In genomic region chr12:6825398-6826124, GRCh38 we compare ENCODE assay signal across 8 cellular contexts. TPM values are rescaled to one million over a fixed set of nuclear protein-coding genes. Genes with fewer than 3 reads are reported as not detected.
DNase-seq lines count a peak whose midpoint lies in the region; ATAC-seq, FAIRE-seq and TF ChIP-seq lines count a peak whose summit lies in the region.

No MANE protein-coding gene starts in this region.

- H3K4me1 Mint-ChIP-seq in MCF 10A (ENCODE audit: insufficient read depth, unreplicated experiment): peaks cover 29% of the 10 kb centered on the region

- CTCF ChIA-PET in MCF 10A (lab: Yijun Ruan, JAX): interaction anchor here (0.5 to 5.1 kb wide), 46 partner anchors 8 to 450 kb away, joined by 3 to 42 read pairs (median 4); partner anchors contain the start of genes COPS7A, GNB3, LAG3 and MLF2

- peak overlapping the region; percentile 48; the same call in 1 of the 2 replicates for H3K4me3 ChIP-seq in iPS-18c (ENCODE audit: insufficient read depth, low read depth, low read length)

- H3K4me3 Mint-ChIP-seq in MCF 10A (ENCODE audit: unreplicated experiment): no peak overlapping the region

- H3K9me3 Mint-ChIP-seq in MCF 10A (ENCODE audit: unreplicated experiment): no peaks in the 10 kb centered on the region

- peak; percentile 57 for FAIRE-seq in GM19239 (lab: Jason Lieb, UNC)

- intact Hi-C loops in MCF 10A (cut with micrococcal nuclease): loop anchor here (1.0 kb wide), 3 partner anchors 72 to 211 kb away; partner anchors contain the start of gene MLF2

- H3K27ac ChIP-seq in VCaP: no peak overlapping the region

- DNase-seq in AG08395 (ENCODE audit: low spot score) (peak; percentile 94), GM19239 (ENCODE audit: insufficient read length, low spot score) (peak; percentile 97), NCI-H2029 treated with DMSO at 0.1 percent for 48 hours (lab: John Stamatoyannopoulos, UW) (peak; percentile 40), MCF 10A (ENCODE audit: unreplicated experiment) (peak; percentile 84), smooth muscle cell of the brain vasculature (ENCODE audit: low read depth, low spot score) (peak; percentile 58)

- H3K36me3 Mint-ChIP-seq in MCF 10A (ENCODE audit: insufficient read depth, unreplicated experiment): no peaks in the 10 kb centered on the region

- H3K27me3 Mint-ChIP-seq in MCF 10A (ENCODE audit: insufficient read depth, unreplicated experiment): peaks cover 99% of the 10 kb centered on the region

- TF ChIP-seq CTCF in VCaP (conservative IDR thresholded peaks at IDR 0.05) (peak; percentile 96), MCF 10A (IDR thresholded peaks at IDR 0.05; ENCODE audit: unreplicated experiment) (peak; percentile 90)

- no peak overlapping the region for H3K27ac Mint-ChIP-seq in MCF 10A (ENCODE audit: low read depth, unreplicated experiment)

- ATAC-seq in GM21447 (IDR thresholded peaks at IDR 0.05; ENCODE audit: unreplicated experiment): no peak

- H3K9me3 ChIP-seq in iPS-18c (ENCODE audit: control insufficient read depth, insufficient read depth, low read length): no peaks in the 10 kb centered on the region

- BruUV-seq in MCF 10A (replicated peaks; lab: Mats Ljungman, UMichigan): no TSS peak

- POLR2A ChIA-PET in MCF 10A (lab: Yijun Ruan, JAX): interaction anchor here (0.6 to 1.0 kb wide), 2 partner anchors 28 to 90 kb away, joined by 3 read pairs; no protein-coding TSS in a partner anchor

RNA-seq across cellular contexts. Expression of gene P3H3, which starts 2.6 kb away (rescaled TPM):
- 0.47 and 1.3 TPM in 2 replicates for total RNA-seq in MCF 10A (2022)

RNA-seq across cellular contexts. Expression of gene GPR162, which starts 3.9 kb away (rescaled TPM):
- total RNA-seq in MCF 10A (2022): not detected in 2 replicates

RNA-seq across cellular contexts. Expression of gene GNB3, which starts 15.2 kb away (rescaled TPM):
- total RNA-seq in MCF 10A (2022): 0.47 TPM in 1 of 2 replicates, not detected in the other

RNA-seq across cellular contexts. Expression of gene CDCA3, which starts 25.5 kb away (rescaled TPM):
- total RNA-seq in MCF 10A (2022): 11.7 and 25.5 TPM in 2 replicates

RNA-seq across cellular contexts. Expression of gene USP5, which starts 26.4 kb away (rescaled TPM):
- total RNA-seq in MCF 10A (2022): 62.5 and 80.2 TPM in 2 replicates

Comparison
In these comparisons a context has a peak if more than half of its experiments do, and no peak if none do; other contexts are left out.
1. DNase-seq: peak in every context shown above with its lines; median percentile 97 in GM19239; 94 in AG08395; 84 in MCF 10A; 58 in smooth muscle cell of the brain vasculature; 40 in NCI-H2029 treated with DMSO at 0.1 percent for 48 hours.